ENCODE assay signal across 1 cellular context in genomic region chr11:67405688-67406339, GRCh38.
TF ChIP-seq lines count a peak whose summit lies in the region.

No MANE protein-coding gene starts in this region.

TF ChIP-seq in HepG2, 621 proteins besides CTCF, POLR2A, EP300 and RAD21:
- TF ChIP-seq HNF4A (CRISPR knock-in tag; IDR thresholded peaks at IDR 0.05) (peak; percentile 47), NR2C2 (CRISPR knock-in tag; IDR thresholded peaks at IDR 0.05; ENCODE audit: borderline replicate concordance) (peak; percentile 59), RARA (CRISPR knock-in tag; IDR thresholded peaks at IDR 0.05) (peak; percentile 79), MXD1 (CRISPR knock-in tag; IDR thresholded peaks at IDR 0.05) (no peak), BCL6 (CRISPR knock-in tag; IDR thresholded peaks at IDR 0.05) (peak; percentile 86), SIX1 (CRISPR knock-in tag; IDR thresholded peaks at IDR 0.05; ENCODE audit: borderline replicate concordance) (no peak), RXRB (CRISPR knock-in tag; IDR thresholded peaks at IDR 0.05; ENCODE audit: borderline replicate concordance) (0 out of 2 replicates have a peak, but pooled peaks have one; percentile 28), NR2F2 (IDR thresholded peaks at IDR 0.05; ENCODE audit: borderline replicate concordance, low read depth) (0 out of 2 replicates have a peak, but pooled peaks have one; percentile 61), SNAI1 (CRISPR knock-in tag; IDR thresholded peaks at IDR 0.05; ENCODE audit: borderline replicate concordance) (no peak), ZBTB46 (CRISPR knock-in tag; IDR thresholded peaks at IDR 0.05; ENCODE audit: borderline replicate concordance) (no peak), ZNF629 (CRISPR knock-in tag; conservative IDR thresholded peaks at IDR 0.05) (no peak), NR2F6 (IDR thresholded peaks at IDR 0.05) (peak; percentile 73; the same call in 1 of the 2 replicates), NR2F6 (CRISPR knock-in tag; IDR thresholded peaks at IDR 0.05) (peak; percentile 70), NR2F1 (CRISPR knock-in tag; IDR thresholded peaks at IDR 0.05) (peak in 1 of 2 experiments; percentile 69; a peak in 2 of 4 replicates), NCOR1 (IDR thresholded peaks at IDR 0.05; ENCODE audit: borderline replicate concordance, low read length) (0 out of 2 replicates have a peak, but pooled peaks have one; percentile 31), ESRRA (CRISPR knock-in tag; IDR thresholded peaks at IDR 0.05; ENCODE audit: low read depth) (peak; percentile 89), THAP8 (CRISPR knock-in tag; IDR thresholded peaks at IDR 0.05; ENCODE audit: borderline replicate concordance) (no peak)
